1 cellular context compared by ENCODE assay signal in the genomic region with DNA sequence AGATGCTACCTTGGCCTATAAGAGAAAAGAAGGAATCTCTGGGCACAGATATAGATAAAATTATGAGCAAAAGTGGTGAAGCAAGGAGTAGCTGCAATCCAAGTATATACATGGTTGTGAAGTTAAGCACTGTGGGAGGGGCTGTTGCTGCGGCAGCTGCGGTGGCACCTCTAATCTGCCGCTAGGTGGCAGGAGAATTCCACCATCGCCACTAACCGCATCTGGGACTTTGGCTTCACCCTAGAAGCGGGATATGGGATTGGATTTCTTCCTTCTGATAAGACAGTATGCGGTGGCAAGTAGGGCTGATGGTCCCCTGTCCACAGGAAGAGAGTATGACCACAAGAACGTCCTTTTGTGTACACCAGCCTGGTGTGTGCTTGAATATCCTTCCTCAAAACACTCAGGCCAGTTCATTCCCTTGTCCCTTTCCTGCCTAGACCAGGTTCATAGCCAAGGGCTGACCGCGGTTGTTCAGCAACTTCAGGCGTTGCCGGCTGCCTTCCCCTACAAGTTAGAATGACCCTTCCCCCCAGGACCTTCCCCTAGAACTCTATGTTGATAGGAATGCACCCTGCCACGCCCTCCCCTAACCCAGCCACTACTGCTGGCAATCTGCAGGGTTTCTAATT.
TF ChIP-seq lines count a peak whose summit lies in the region.

No MANE protein-coding gene starts in this region.

TF ChIP-seq in endothelial cell of umbilical vein, 7 proteins besides CTCF, POLR2A, EP300 and RAD21:
- TF ChIP-seq JUN (IDR thresholded peaks at IDR 0.05; ENCODE audit: borderline replicate concordance, insufficient read depth, insufficient read length, low read depth) (no peak), EZH2 (IDR thresholded peaks at IDR 0.05; ENCODE audit: borderline replicate concordance, low read depth, low read length, severe bottlenecking) (no peak), POLR2AphosphoS5 (IDR thresholded peaks at IDR 0.05; ENCODE audit: insufficient read depth, low read depth, low read length) (no peak)
